1 cellular context compared by ENCODE assay signal in genomic region chr17:82117139-82118090, GRCh38.
TF ChIP-seq lines count a peak whose summit lies in the region.

No MANE protein-coding gene starts in this region.

TF ChIP-seq in K562, 482 proteins besides CTCF, POLR2A, EP300 and RAD21:
- TF ChIP-seq SIRT6 (IDR thresholded peaks at IDR 0.05; ENCODE audit: low read depth, low read length) (no peak), FOXK2 (conservative IDR thresholded peaks at IDR 0.05 in 1 of 2, IDR thresholded peaks at IDR 0.05 in 1 of 2; ENCODE audit: low read depth in 2 of 2) (peak in 1 of 2 experiments; percentile 88; a peak in 2 of 4 replicates), ZNF311 (CRISPR knock-in tag; IDR thresholded peaks at IDR 0.05) (no peak), RCOR1 (IDR thresholded peaks at IDR 0.05; ENCODE audit: borderline replicate concordance in 1 of 2, low read depth in 2 of 2, low read length in 2 of 2) (0 out of 4 replicates have a peak, but pooled peaks of 1 of the 2 experiments have one; percentile 41), HSF4 (CRISPR knock-in tag; IDR thresholded peaks at IDR 0.05; ENCODE audit: borderline replicate concordance) (no peak), NONO (IDR thresholded peaks at IDR 0.05; ENCODE audit: low read depth in 2 of 2, low read length in 1 of 2) (peak in 1 of 2 experiments; percentile 67; a peak in 1 of 4 replicates), ZNF175 (CRISPR knock-in tag; IDR thresholded peaks at IDR 0.05; ENCODE audit: low read depth) (no peak), FOXM1 (IDR thresholded peaks at IDR 0.05; ENCODE audit: low read depth) (no peak), FOXM1 (CRISPR knock-in tag; IDR thresholded peaks at IDR 0.05; ENCODE audit: low read depth) (no peak), EWSR1 (IDR thresholded peaks at IDR 0.05; ENCODE audit: borderline replicate concordance, low read depth, partially characterized antibody) (no peak), CEBPB (tag; IDR thresholded peaks at IDR 0.05) (peak; percentile 25; the same call in 1 of the 2 replicates), ATF7 (IDR thresholded peaks at IDR 0.05) (peak; percentile 89), JUND (IDR thresholded peaks at IDR 0.05; ENCODE audit: borderline replicate concordance, low read depth, low read length) (0 out of 2 replicates have a peak, but pooled peaks have one; percentile 7), JUND (tag; IDR thresholded peaks at IDR 0.05; ENCODE audit: borderline replicate concordance, low read depth, low read length) (no peak), ZNF695 (CRISPR knock-in tag; IDR thresholded peaks at IDR 0.05) (no peak), ZNF586 (CRISPR knock-in tag; conservative IDR thresholded peaks at IDR 0.05) (no peak), ILK (tag; IDR thresholded peaks at IDR 0.05; ENCODE audit: borderline replicate concordance, low read depth) (no peak), HMG20A (CRISPR knock-in tag; conservative IDR thresholded peaks at IDR 0.05) (no peak), KLF16 (IDR thresholded peaks at IDR 0.05) (no peak), NFIX (CRISPR knock-in tag; IDR thresholded peaks at IDR 0.05; ENCODE audit: low read depth) (no peak), ZNF778 (CRISPR knock-in tag; IDR thresholded peaks at IDR 0.05) (no peak), CEBPG (CRISPR knock-in tag; IDR thresholded peaks at IDR 0.05) (no peak), CEBPG (tag; conservative IDR thresholded peaks at IDR 0.05 in 1 of 2, IDR thresholded peaks at IDR 0.05 in 1 of 2) (no peak), TCF7L2 (IDR thresholded peaks at IDR 0.05; ENCODE audit: low read depth, low read length) (peak; percentile 55; the same call in 1 of the 2 replicates)
- TF ChIP-seq, protein P1, sequence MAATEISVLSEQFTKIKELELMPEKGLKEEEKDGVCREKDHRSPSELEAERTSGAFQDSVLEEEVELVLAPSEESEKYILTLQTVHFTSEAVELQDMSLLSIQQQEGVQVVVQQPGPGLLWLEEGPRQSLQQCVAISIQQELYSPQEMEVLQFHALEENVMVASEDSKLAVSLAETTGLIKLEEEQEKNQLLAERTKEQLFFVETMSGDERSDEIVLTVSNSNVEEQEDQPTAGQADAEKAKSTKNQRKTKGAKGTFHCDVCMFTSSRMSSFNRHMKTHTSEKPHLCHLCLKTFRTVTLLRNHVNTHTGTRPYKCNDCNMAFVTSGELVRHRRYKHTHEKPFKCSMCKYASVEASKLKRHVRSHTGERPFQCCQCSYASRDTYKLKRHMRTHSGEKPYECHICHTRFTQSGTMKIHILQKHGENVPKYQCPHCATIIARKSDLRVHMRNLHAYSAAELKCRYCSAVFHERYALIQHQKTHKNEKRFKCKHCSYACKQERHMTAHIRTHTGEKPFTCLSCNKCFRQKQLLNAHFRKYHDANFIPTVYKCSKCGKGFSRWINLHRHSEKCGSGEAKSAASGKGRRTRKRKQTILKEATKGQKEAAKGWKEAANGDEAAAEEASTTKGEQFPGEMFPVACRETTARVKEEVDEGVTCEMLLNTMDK (IDR thresholded peaks at IDR 0.05; ENCODE audit: borderline replicate concordance, insufficient read depth, low read depth, low read length, poor library complexity, severe bottlenecking) = no peak
- TF ChIP-seq, protein P2, sequence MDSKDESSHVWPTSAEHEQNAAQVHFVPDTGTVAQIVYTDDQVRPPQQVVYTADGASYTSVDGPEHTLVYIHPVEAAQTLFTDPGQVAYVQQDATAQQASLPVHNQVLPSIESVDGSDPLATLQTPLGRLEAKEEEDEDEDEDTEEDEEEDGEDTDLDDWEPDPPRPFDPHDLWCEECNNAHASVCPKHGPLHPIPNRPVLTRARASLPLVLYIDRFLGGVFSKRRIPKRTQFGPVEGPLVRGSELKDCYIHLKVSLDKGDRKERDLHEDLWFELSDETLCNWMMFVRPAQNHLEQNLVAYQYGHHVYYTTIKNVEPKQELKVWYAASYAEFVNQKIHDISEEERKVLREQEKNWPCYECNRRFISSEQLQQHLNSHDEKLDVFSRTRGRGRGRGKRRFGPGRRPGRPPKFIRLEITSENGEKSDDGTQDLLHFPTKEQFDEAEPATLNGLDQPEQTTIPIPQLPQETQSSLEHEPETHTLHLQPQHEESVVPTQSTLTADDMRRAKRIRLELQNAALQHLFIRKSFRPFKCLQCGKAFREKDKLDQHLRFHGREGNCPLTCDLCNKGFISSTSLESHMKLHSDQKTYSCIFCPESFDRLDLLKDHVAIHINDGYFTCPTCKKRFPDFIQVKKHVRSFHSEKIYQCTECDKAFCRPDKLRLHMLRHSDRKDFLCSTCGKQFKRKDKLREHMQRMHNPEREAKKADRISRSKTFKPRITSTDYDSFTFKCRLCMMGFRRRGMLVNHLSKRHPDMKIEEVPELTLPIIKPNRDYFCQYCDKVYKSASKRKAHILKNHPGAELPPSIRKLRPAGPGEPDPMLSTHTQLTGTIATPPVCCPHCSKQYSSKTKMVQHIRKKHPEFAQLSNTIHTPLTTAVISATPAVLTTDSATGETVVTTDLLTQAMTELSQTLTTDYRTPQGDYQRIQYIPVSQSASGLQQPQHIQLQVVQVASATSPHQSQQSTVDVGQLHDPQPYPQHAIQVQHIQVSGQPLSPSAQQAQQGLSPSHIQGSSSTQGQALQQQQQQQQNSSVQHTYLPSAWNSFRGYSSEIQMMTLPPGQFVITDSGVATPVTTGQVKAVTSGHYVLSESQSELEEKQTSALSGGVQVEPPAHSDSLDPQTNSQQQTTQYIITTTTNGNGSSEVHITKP (IDR thresholded peaks at IDR 0.05; ENCODE audit: partially characterized antibody) = peak; percentile 98
TF ChIP-seq in K562: peak in this region for 8.
